In the genomic region with DNA sequence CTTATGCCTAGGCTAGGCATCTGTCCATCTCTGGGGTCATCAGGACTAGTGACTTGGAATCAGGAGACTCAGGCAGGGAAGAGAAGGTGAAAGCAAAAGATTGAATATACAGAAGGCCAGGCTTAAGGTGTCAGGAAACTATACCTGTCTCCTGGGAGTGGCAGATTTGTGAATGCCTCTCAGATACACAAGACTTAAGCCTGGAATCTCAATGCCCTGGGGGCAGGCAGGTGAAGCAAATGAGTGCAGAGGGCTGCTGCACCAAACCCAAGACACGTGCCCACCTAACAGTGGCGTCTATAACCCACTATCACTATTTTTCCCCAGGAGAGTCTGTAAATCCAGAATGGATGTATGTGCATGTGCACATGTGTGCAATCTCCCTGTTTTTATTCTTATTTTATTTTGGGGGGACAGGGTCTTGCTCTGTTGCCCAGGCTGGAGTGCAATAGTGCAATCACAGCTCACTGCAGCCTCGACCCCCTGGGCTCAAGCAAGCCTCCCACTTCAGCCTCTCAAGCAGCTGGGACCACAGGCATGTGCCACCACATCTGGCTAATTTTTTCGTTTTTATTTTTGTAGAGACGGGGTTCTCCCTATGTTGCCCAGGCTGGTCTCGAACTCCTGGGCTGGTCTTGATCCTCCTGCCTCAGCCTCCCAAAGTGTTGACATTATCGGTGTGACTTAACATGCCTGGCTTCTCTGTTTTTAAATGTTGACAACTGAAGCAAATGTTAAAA, we compare ENCODE assay signal across 1 cellular context.
TF ChIP-seq lines count a peak whose summit lies in the region.

No MANE protein-coding gene starts in this region.

TF ChIP-seq in HEK293, 187 proteins besides CTCF, POLR2A, EP300 and RAD21:
- TF ChIP-seq ZNF19 (tag by site-specific recombination; IDR thresholded peaks at IDR 0.05; ENCODE audit: low read depth) (no peak), ZNF121 (tag by site-specific recombination; IDR thresholded peaks at IDR 0.05) (0 out of 2 replicates have a peak, but pooled peaks have one; percentile 43), ZNF239 (tag by site-specific recombination; IDR thresholded peaks at IDR 0.05) (no peak)
